ENCODE assay signal across 17 cellular contexts in the genomic region with DNA sequence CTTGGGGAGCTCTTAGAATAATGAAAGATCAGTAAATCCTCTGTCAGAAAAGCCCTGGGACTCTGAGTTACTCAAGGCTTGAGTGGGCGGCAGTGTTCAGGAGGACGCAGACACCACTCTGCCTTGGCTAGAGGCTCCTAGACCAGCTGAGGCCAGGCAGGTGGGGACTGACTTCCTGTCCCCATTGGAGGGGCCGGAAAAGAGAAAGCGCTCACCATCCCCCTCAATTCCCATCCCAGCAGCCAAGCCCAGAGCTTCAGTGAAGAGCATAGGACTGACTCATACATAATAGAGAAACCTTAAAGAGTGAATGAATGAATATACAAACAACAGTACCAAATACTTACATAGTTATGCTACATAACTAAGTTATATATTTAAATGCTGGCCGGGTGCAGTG.
"Had no signal": no experiment of that assay in that cellular context is flagged by ENCODE, and none has a peak within 500 bp of the region (broad histone marks: within the 10 kb centered on the region; RNA-seq: fewer than 3 reads in every experiment).

No MANE protein-coding gene starts in this region.

- H3K27ac Mint-ChIP-seq: activated T-helper 1 cell treated with anti-CD3 and anti-CD28 coated beads, Interleukin-12 subunit alpha, Interleukin-12 subunit beta, Interleukin-2, Interleukin-4 antibody, amounts not matched to agents 30 ng/mL and 10 ng/mL and 1 ng/mL, durations not matched to agents 14 hours and 24 hours and 36 hours; naive thymus-derived CD8-positive, alpha-beta T cell; T-helper 17 cell had no signal

- H3K36me3 Mint-ChIP-seq: naive thymus-derived CD8-positive, alpha-beta T cell had no signal

- H3K4me1 ChIP-seq: prostate gland, sigmoid colon had no signal

- H3K4me3 Mint-ChIP-seq: activated T-helper 1 cell treated with anti-CD3 and anti-CD28 coated beads, Interleukin-12 subunit alpha, Interleukin-12 subunit beta, Interleukin-2, Interleukin-4 antibody, amounts not matched to agents 30 ng/mL and 10 ng/mL and 1 ng/mL, durations not matched to agents 14 hours and 24 hours and 36 hours; naive thymus-derived CD8-positive, alpha-beta T cell; T-helper 17 cell had no signal

- H3K27me3 ChIP-seq: ascending aorta, gastroesophageal sphincter, sigmoid colon had no signal

- DNase-seq: activated CD4-positive, alpha-beta T cell treated with anti-CD3 and anti-CD28 coated beads, Interleukin-2, amount 50 U/mL, for 4 hours; activated naive CD4-positive, alpha-beta T cell; effector CD8-positive, alpha-beta T cell; hippocampal formation; mucosa of descending colon; naive thymus-derived CD8-positive, alpha-beta T cell; sigmoid colon; stimulated activated CD4-positive, alpha-beta T cell treated with anti-CD3 and anti-CD28 coated beads, Interleukin-2, amount 100 ng/mL, for 48 hours; stimulated activated CD8-positive, alpha-beta memory T cell treated with anti-CD3 and anti-CD28 coated beads, Interleukin-4, amount 100 ng/mL, for 48 hours; stimulated activated naive CD8-positive, alpha-beta T cell treated with anti-CD3 and anti-CD28 coated beads, Interleukin-15, Interleukin-2, amounts not matched to agents 100 U/mL and 50 U/mL, for 24 hours; T-helper 17 cell had no signal

- ATAC-seq: activated CD4-positive, CD25-positive, alpha-beta regulatory T cell treated with anti-CD3 and anti-CD28 coated beads, Interleukin-2, amount 50 U/mL, for 24 hours; gastroesophageal sphincter; mucosa of descending colon; naive thymus-derived CD8-positive, alpha-beta T cell; stimulated activated naive CD8-positive, alpha-beta T cell treated with anti-CD3 and anti-CD28 coated beads, Interleukin-15, Interleukin-2, amounts not matched to agents 100 U/mL and 50 U/mL, for 24 hours; T-helper 17 cell had no signal

- H3K4me3 ChIP-seq: ascending aorta, coronary artery, gastroesophageal sphincter, mucosa of descending colon, prostate gland, sigmoid colon had no signal

- H3K36me3 ChIP-seq: ascending aorta, gastroesophageal sphincter, prostate gland, sigmoid colon had no signal

- H3K27ac ChIP-seq: ascending aorta, coronary artery, gastroesophageal sphincter, prostate gland, sigmoid colon had no signal

- H3K9me3 Mint-ChIP-seq: activated T-helper 1 cell treated with anti-CD3 and anti-CD28 coated beads, Interleukin-12 subunit alpha, Interleukin-12 subunit beta, Interleukin-2, Interleukin-4 antibody, amounts not matched to agents 30 ng/mL and 10 ng/mL and 1 ng/mL, durations not matched to agents 14 hours and 24 hours and 36 hours; naive thymus-derived CD8-positive, alpha-beta T cell had no signal

- H3K9me3 ChIP-seq: ascending aorta, gastroesophageal sphincter, mucosa of descending colon, prostate gland, sigmoid colon had no signal
